ENCODE assay signal across 12 cellular contexts in the genomic region with DNA sequence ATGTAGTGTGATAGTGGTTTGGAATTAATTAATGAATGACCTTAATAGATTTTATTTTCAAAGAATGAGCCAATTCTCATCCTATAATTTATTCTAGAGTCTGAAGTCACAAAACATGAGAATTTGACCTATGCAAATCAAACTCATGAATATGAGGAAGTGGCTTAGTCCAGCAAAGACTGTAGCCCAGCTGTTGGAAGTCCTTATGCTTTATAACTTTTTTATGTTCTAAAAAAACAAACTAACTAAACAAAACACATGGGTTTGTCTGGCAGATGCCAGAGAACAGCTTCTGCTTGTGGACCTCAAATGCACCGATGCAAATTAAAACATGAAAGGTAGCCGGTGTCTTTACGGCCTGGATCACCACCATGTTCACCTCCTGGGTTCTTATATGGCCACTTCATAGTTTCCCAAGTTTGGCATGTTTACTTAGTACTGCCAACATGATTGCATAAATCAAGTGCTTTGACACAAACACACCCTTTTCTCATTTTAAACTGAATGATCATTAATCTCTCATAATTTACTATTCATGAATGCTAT.
DNase-seq lines count a peak whose midpoint lies in the region; ATAC-seq and TF ChIP-seq lines count a peak whose summit lies in the region.
"Had no signal": no experiment of that assay in that cellular context is flagged by ENCODE, and none has a peak within 500 bp of the region (broad histone marks: within the 10 kb centered on the region; RNA-seq: fewer than 3 reads in every experiment).

No MANE protein-coding gene starts in this region.

- peak; percentile 66 for ATAC-seq in mucosa of descending colon
- no peak for ATAC-seq in HG03457 (IDR thresholded peaks at IDR 0.05; ENCODE audit: unreplicated experiment)

- H3K4me1 ChIP-seq in mucosa of descending colon (ENCODE audit: low read depth), result no peaks in the 10 kb centered on the region
- H3K4me1 ChIP-seq: BLaER1 had no signal

- no peak overlapping the region for H3K4me3 ChIP-seq in mucosa of descending colon
- H3K4me3 ChIP-seq: BLaER1 had no signal

- intact Hi-C loops in mucosa of descending colon (cut with DNase I, micrococcal nuclease), result no loop called here

- no peaks in the 10 kb centered on the region for H3K36me3 ChIP-seq in mucosa of descending colon (ENCODE audit: low read depth)
- H3K36me3 ChIP-seq: BLaER1 had no signal

- no peak for TF ChIP-seq CTCF in mucosa of descending colon (IDR thresholded peaks at IDR 0.05)

- H3K9me3 ChIP-seq in mucosa of descending colon, result no peaks in the 10 kb centered on the region
- H3K9me3 ChIP-seq: BLaER1 had no signal

- peak; percentile 3 for DNase-seq in NAMALWA (ENCODE audit: low spot score)
- peak; percentile 11 for DNase-seq in SW480 (ENCODE audit: low spot score)
- peak in 1 of 3 donors; percentile 12 for DNase-seq in mucosa of descending colon
- DNase-seq in mesenteric fat pad (ENCODE audit: low spot score), result no peak
- no peak for DNase-seq in cerebellar cortex (ENCODE audit: low spot score)
- no peak for DNase-seq in Kasumi-1 (lab: John Stamatoyannopoulos, UW)
- DNase-seq: CD4-positive, alpha-beta memory T cell; DMS79 treated with DMSO at 0.1 percent for 48 hours; GF-D8; H9 had no signal

Comparison
In these comparisons a context has a peak if more than half of its experiments do, and no peak if none do; other contexts are left out.
1. DNase-seq: peak in NAMALWA (single experiment) and SW480 (single experiment); none in mesenteric fat pad (single experiment), cerebellar cortex (single experiment) and Kasumi-1 (0 of 2).